1 cellular context compared by ENCODE assay signal in genomic region chr10:91007656-91008055, GRCh38.
TF ChIP-seq lines count a peak whose summit lies in the region.

No MANE protein-coding gene starts in this region.

TF ChIP-seq in GM12878, 131 proteins besides CTCF, POLR2A, EP300 and RAD21:
- TF ChIP-seq RUNX3 (IDR thresholded peaks at IDR 0.05; ENCODE audit: low read length) (peak; percentile 88), SUZ12 (IDR thresholded peaks at IDR 0.05; ENCODE audit: unreplicated experiment) (no peak), CUX1 (IDR thresholded peaks at IDR 0.05; ENCODE audit: insufficient replicate concordance, low read depth, low read length) (no peak), CHD1 (IDR thresholded peaks at IDR 0.05; ENCODE audit: low read depth, low read length) (no peak), JUNB (IDR thresholded peaks at IDR 0.05) (0 out of 2 replicates have a peak, but pooled peaks have one; percentile 12)
